ENCODE assay signal across 19 cellular contexts in genomic region chr14:24741871-24742270, GRCh38.
DNase-seq lines count a peak whose midpoint lies in the region; ATAC-seq, FAIRE-seq and TF ChIP-seq lines count a peak whose summit lies in the region.
"Had no signal": no experiment of that assay in that cellular context is flagged by ENCODE, and none has a peak within 500 bp of the region (broad histone marks: within the 10 kb centered on the region; RNA-seq: fewer than 3 reads in every experiment).

No MANE protein-coding gene starts in this region.

- H3K4me1 ChIP-seq in stomach (no peaks in the 10 kb centered on the region), pancreas (no peaks in the 10 kb centered on the region)
- H3K4me1 ChIP-seq: gastrocnemius medialis, transverse colon had no signal

- TF ChIP-seq CTCF in epithelial cell of proximal tubule (conservative IDR thresholded peaks at IDR 0.05; ENCODE audit: low read depth, low read length) (no peak), stomach (IDR thresholded peaks at IDR 0.05) (no peak), pancreas (IDR thresholded peaks at IDR 0.05) (no peak)

- H3K27ac ChIP-seq in stomach (no peak overlapping the region), pancreas (no peak overlapping the region)
- H3K27ac ChIP-seq: gastrocnemius medialis, transverse colon had no signal

- no peak for FAIRE-seq in GM19239 (lab: Jason Lieb, UNC)
- no peak for FAIRE-seq in pancreas (lab: Jason Lieb, UNC)

- H3K9me3 ChIP-seq in stomach (no peaks in the 10 kb centered on the region), pancreas (no peaks in the 10 kb centered on the region)
- H3K9me3 ChIP-seq: gastrocnemius medialis, transverse colon had no signal

- no peak for TF ChIP-seq EP300 in stomach (IDR thresholded peaks at IDR 0.05)

- H3K36me3 ChIP-seq in stomach (no peaks in the 10 kb centered on the region), pancreas (no peaks in the 10 kb centered on the region)
- H3K36me3 ChIP-seq: gastrocnemius medialis, transverse colon had no signal

- H3K27me3 ChIP-seq in stomach (no peaks in the 10 kb centered on the region), pancreas (no peaks in the 10 kb centered on the region)
- H3K27me3 ChIP-seq: gastrocnemius medialis, transverse colon had no signal

- H3K4me3 ChIP-seq in epithelial cell of proximal tubule (ENCODE audit: low read depth, low read length) (no peak overlapping the region), skeletal muscle cell (ENCODE audit: low read depth, low read length) (no peak overlapping the region), stomach (no peak overlapping the region), pancreas (no peak overlapping the region)
- H3K4me3 ChIP-seq: gastrocnemius medialis, transverse colon had no signal

- 69 to 74% (median 71%) methylated on average over 2 of the region's 2 CpGs for WGBS in stomach, 5 donors
- 47 to 67% methylated on average over 2 of the region's 2 CpGs for WGBS in pancreas, 2 donors

- TF ChIP-seq POLR2A in stomach (IDR thresholded peaks at IDR 0.05), result no peak

- DNase-seq in GM03348 (ENCODE audit: low spot score) (peak; percentile 43), NCI-H226 (peak; percentile 80), epithelial cell of proximal tubule (ENCODE audit: low read depth) (peak; percentile 19), skeletal muscle cell (ENCODE audit: low read depth) (peak; percentile 4), stomach (no peak), GM19239 (ENCODE audit: insufficient read length, low spot score) (no peak), pancreas (no peak)
- no peak for DNase-seq in activated CD8-positive, alpha-beta memory T cell treated with anti-CD3 and anti-CD28 coated beads, Interleukin-2, amount 50 U/mL, for 4 hours
- DNase-seq: activated CD4-positive, alpha-beta T cell treated with anti-CD3 and anti-CD28 coated beads for 4 hours; activated naive CD4-positive, alpha-beta T cell treated with anti-CD3 and anti-CD28 coated beads for 36 hours; effector CD4-positive, alpha-beta T cell; gastrocnemius medialis; GDM1; KBM-7; right cardiac atrium; SHP77 treated with DMSO at 0.1 percent for 48 hours; stimulated activated CD4-positive, alpha-beta T cell treated with anti-CD3 and anti-CD28 coated beads, Interleukin-4, amount 100 ng/mL, for 24 hours; T-helper 2 cell; transverse colon had no signal

- ATAC-seq in pancreas, result no peak
- ATAC-seq: gastrocnemius medialis, right cardiac atrium had no signal

- intact Hi-C loops in stomach (cut with DNase I; ENCODE audit: low total_unique reads) (no loop called here), pancreas (cut with DNase I) (no loop called here)

Comparison
In these comparisons a context has a peak if more than half of its experiments do, and no peak if none do; other contexts are left out.
1. DNase-seq: peak in GM03348 (single experiment), NCI-H226 (single experiment), epithelial cell of proximal tubule (single experiment) and skeletal muscle cell (single experiment); none in stomach (single experiment), GM19239 (single experiment), pancreas (0 of 6) and activated CD8-positive, alpha-beta memory T cell treated with anti-CD3 and anti-CD28 coated beads, Interleukin-2, amount 50 U/mL, for 4 hours (single experiment).